Comparison of ENCODE assay signal across 23 cellular contexts in genomic region chr10:132865236-132865635, GRCh38.
DNase-seq lines count a peak whose midpoint lies in the region; ATAC-seq and TF ChIP-seq lines count a peak whose summit lies in the region.
"Had no signal": no experiment of that assay in that cellular context is flagged by ENCODE, and none has a peak within 500 bp of the region (broad histone marks: within the 10 kb centered on the region; RNA-seq: fewer than 3 reads in every experiment).

No MANE protein-coding gene starts in this region.

- no peak overlapping the region for H3K27ac ChIP-seq in ovary
- H3K27ac ChIP-seq: gastrocnemius medialis, pancreas, SK-N-MC, thyroid gland had no signal

- DNase-seq in left cardiac atrium (peak; percentile 12), Right ventricle myocardium superior (no peak), ecto neural progenitor cell (ENCODE audit: low spot score) (peak; percentile 41), ovary (peak in 3 of 5 donors; percentile 4 to 16 (median 5)), NCI-H2081 (lab: John Stamatoyannopoulos, UW) (no peak), GM13977 (ENCODE audit: low spot score) (no peak), iPS-NIHi7 (ENCODE audit: extremely low spot score) (no peak)
- DNase-seq: activated naive CD4-positive, alpha-beta T cell treated with Interleukin-2 at 50 U/mL for 16 hours; DMS79 treated with DMSO at 0.1 percent for 48 hours; effector CD8-positive, alpha-beta T cell; GOT3; hypothalamus; NCI-H1694; NCI-H774; OCI-M1; stimulated activated naive CD4-positive, alpha-beta T cell treated with Interleukin-2 at 50 U/mL for 16 hours; T1000 had no signal

- no peaks in the 10 kb centered on the region for H3K9me3 ChIP-seq in ovary
- H3K9me3 ChIP-seq: gastrocnemius medialis, pancreas, thyroid gland had no signal

- H3K4me3 ChIP-seq in ovary = no peak overlapping the region
- H3K4me3 ChIP-seq: gastrocnemius medialis, pancreas, SK-N-MC, thyroid gland had no signal

- TF ChIP-seq EP300 in ovary (IDR thresholded peaks at IDR 0.05) = no peak

- no peak for ATAC-seq in left cardiac atrium
- no peak for ATAC-seq in Right ventricle myocardium superior (ENCODE audit: poor library complexity)
- no peak for ATAC-seq in GM19023 (IDR thresholded peaks at IDR 0.05; ENCODE audit: unreplicated experiment)
- ATAC-seq: esophagus mucosa, gastrocnemius medialis, pancreas had no signal

- in situ Hi-C loops in GM13977 (cut with MboI; ENCODE audit: low pct_unique_long_range_greater_than_20kb, low sequenced_read_pairs, unreplicated experiment) = no loop called here

- 56 to 65% (median 59%) methylated on average over 13 of the region's 13 CpGs for WGBS in ovary, 3 donors

- no peaks in the 10 kb centered on the region for H3K4me1 ChIP-seq in ovary (ENCODE audit: insufficient read depth)
- H3K4me1 ChIP-seq: gastrocnemius medialis, pancreas, thyroid gland had no signal

- TF ChIP-seq CTCF in ovary (IDR thresholded peaks at IDR 0.05) (no peak), GM13977 (IDR thresholded peaks at IDR 0.05; ENCODE audit: extremely low read depth, insufficient read depth, missing control alignments) (no peak)

- TF ChIP-seq POLR2A in ovary (IDR thresholded peaks at IDR 0.05) = no peak

- H3K36me3 ChIP-seq in ovary = no peaks in the 10 kb centered on the region
- H3K36me3 ChIP-seq: gastrocnemius medialis, pancreas, thyroid gland had no signal

- intact Hi-C loops in left cardiac atrium (cut with DNase I) = no loop called here
- intact Hi-C loops in Right ventricle myocardium superior (cut with DNase I) = no loop called here
- intact Hi-C loops in ovary (cut with DNase I) = no loop called here

- H3K27me3 ChIP-seq in ovary = no peaks in the 10 kb centered on the region
- H3K27me3 ChIP-seq: thyroid gland had no signal

Comparison
In these comparisons a context has a peak if more than half of its experiments do, and no peak if none do; other contexts are left out.
1. DNase-seq: peak in left cardiac atrium (single experiment), ecto neural progenitor cell (single experiment) and ovary (3 of 5); none in Right ventricle myocardium superior (single experiment), NCI-H2081 (0 of 2), GM13977 (single experiment) and iPS-NIHi7 (single experiment).